In the genomic region with DNA sequence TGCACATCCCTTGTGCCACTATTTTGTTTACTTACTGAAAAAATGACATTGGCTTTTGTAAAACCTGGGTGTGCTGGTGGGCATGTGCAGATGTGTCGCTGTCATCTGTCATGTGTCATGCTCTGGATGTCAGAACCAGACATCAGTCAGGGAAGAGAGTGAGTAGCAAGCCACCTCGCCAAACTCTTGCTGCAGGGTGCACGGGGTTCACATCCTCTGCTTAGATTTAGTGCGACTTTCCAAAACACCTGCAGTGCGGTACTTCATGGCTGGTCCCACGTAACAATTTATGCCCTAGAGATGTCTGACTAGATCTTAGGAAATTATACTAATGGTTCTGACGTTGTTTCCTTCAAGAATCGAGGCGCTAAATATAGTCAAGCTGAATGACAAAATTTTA, we compare ENCODE assay signal across 9 cellular contexts.
DNase-seq lines count a peak whose midpoint lies in the region; ATAC-seq, FAIRE-seq and TF ChIP-seq lines count a peak whose summit lies in the region.
"Had no signal": no experiment of that assay in that cellular context is flagged by ENCODE, and none has a peak within 500 bp of the region (broad histone marks: within the 10 kb centered on the region; RNA-seq: fewer than 3 reads in every experiment).

No MANE protein-coding gene starts in this region.

- H3K9me3 ChIP-seq in astrocyte (ENCODE audit: insufficient read depth, low read depth, low read length): no peaks in the 10 kb centered on the region
- no peaks in the 10 kb centered on the region for H3K9me3 ChIP-seq in upper lobe of right lung

- FAIRE-seq in astrocyte (lab: Jason Lieb, UNC): no peak

- H3K4me3 Mint-ChIP-seq in astrocyte (ENCODE audit: unreplicated experiment): no peak overlapping the region
- no peak overlapping the region for H3K4me3 Mint-ChIP-seq in naive B cell

- no peaks in the 10 kb centered on the region for H3K79me2 ChIP-seq in astrocyte (ENCODE audit: insufficient read depth, low read length)

- no peak for TF ChIP-seq CTCF in astrocyte (IDR thresholded peaks at IDR 0.05; ENCODE audit: insufficient read depth, low read depth, low read length)
- TF ChIP-seq CTCF in upper lobe of right lung (IDR thresholded peaks at IDR 0.05): no peak

- H3K4me3 ChIP-seq in astrocyte (ENCODE audit: insufficient read depth, low read depth, low read length) (no peak overlapping the region), upper lobe of right lung (no peak overlapping the region)

- H3K36me3 Mint-ChIP-seq in astrocyte (ENCODE audit: low read depth, unreplicated experiment): peaks cover 2% of the 10 kb centered on the region
- peaks cover 5 to 7% of the 10 kb centered on the region in 2 donors for H3K36me3 Mint-ChIP-seq in naive B cell

- H3K4me1 Mint-ChIP-seq in astrocyte (ENCODE audit: low read depth, unreplicated experiment): peaks cover 40% of the 10 kb centered on the region
- peaks cover 6 to 18% (median 9%) of the 10 kb centered on the region in 3 donors for H3K4me1 Mint-ChIP-seq in naive B cell

- H3K4me1 ChIP-seq in astrocyte (ENCODE audit: insufficient read depth, low read length): peaks cover 38% of the 10 kb centered on the region
- H3K4me1 ChIP-seq in upper lobe of right lung: peaks cover 29% of the 10 kb centered on the region

- H3K27me3 Mint-ChIP-seq in astrocyte (ENCODE audit: low read depth, unreplicated experiment): no peaks in the 10 kb centered on the region
- no peaks in the 10 kb centered on the region for H3K27me3 Mint-ChIP-seq in naive B cell

- no peaks in the 10 kb centered on the region for H3K27me3 ChIP-seq in astrocyte (ENCODE audit: insufficient read depth, low read length)
- no peaks in the 10 kb centered on the region for H3K27me3 ChIP-seq in upper lobe of right lung

- peak; percentile 11 for DNase-seq in activated T-cell treated with anti-CD3 and anti-CD28 coated beads for 1 hour (ENCODE audit: low read depth)
- DNase-seq in activated T-cell treated with anti-CD3 and anti-CD28 coated beads for 4 hours: no peak
- DNase-seq in astrocyte (ENCODE audit: low read depth): no peak
- no peak for DNase-seq in naive B cell
- no peak for DNase-seq in upper lobe of right lung
- DNase-seq in NCI-H1436 (lab: John Stamatoyannopoulos, UW): no peak
- DNase-seq: NCI-H2081 had no signal

- H4K20me1 ChIP-seq in astrocyte (ENCODE audit: insufficient read depth, low read length): no peaks in the 10 kb centered on the region

- H3K27ac ChIP-seq in astrocyte (ENCODE audit: low read depth, low read length) (peak overlapping the region; percentile 92), upper lobe of right lung (peak overlapping the region; percentile 77)

- peaks cover 3% of the 10 kb centered on the region for H3K9me3 Mint-ChIP-seq in astrocyte (ENCODE audit: unreplicated experiment)
- H3K9me3 Mint-ChIP-seq in naive B cell: peaks cover 0 to 5% (median 3%) of the 10 kb centered on the region in 7 donors

- intact Hi-C loops in upper lobe of right lung (cut with DNase I): no loop called here

- H2AFZ ChIP-seq in astrocyte (ENCODE audit: low read depth, low read length): no peak overlapping the region

- H3K36me3 ChIP-seq in astrocyte (ENCODE audit: insufficient read depth, low read length) (no peaks in the 10 kb centered on the region), upper lobe of right lung (no peaks in the 10 kb centered on the region)

- peak; percentile 23 to 25 for ATAC-seq in naive B cell (ENCODE audit: low read depth in 2 of 2)
- no peak for ATAC-seq in upper lobe of right lung
- ATAC-seq in GM21529 (IDR thresholded peaks at IDR 0.05; ENCODE audit: unreplicated experiment): no peak
- no peak for ATAC-seq in HG03520 (IDR thresholded peaks at IDR 0.05; ENCODE audit: unreplicated experiment)

- H3K27ac Mint-ChIP-seq in astrocyte (ENCODE audit: unreplicated experiment): no peak overlapping the region
- H3K27ac Mint-ChIP-seq in naive B cell: no peak overlapping the region

- H3K4me2 ChIP-seq in astrocyte (ENCODE audit: low read length): peak overlapping the region; percentile 63

- peak overlapping the region; percentile 75 for H3K9ac ChIP-seq in astrocyte (ENCODE audit: low read length)

Comparison
In these comparisons a context has a peak if more than half of its experiments do, and no peak if none do; other contexts are left out.
1. ATAC-seq: peak in naive B cell (2 of 2); none in upper lobe of right lung (single experiment), GM21529 (single experiment) and HG03520 (single experiment).